ENCODE assay signal across 8 cellular contexts in genomic region chr20:47392015-47392720, GRCh38.
DNase-seq lines count a peak whose midpoint lies in the region; ATAC-seq lines count a peak whose summit lies in the region.

No MANE protein-coding gene starts in this region.

- peak; percentile 68 for ATAC-seq in HG02798 (IDR thresholded peaks at IDR 0.05; ENCODE audit: poor library complexity, unreplicated experiment)
- ATAC-seq in stimulated activated naive B cell treated with anti-CD40 and anti-IgM and Interleukin-4, amounts not matched to agents 10 μg/mL and 1 μg/mL and 100 μg/mL, for 72 hours (replicated peaks) = peak; percentile 68 to 69
- ATAC-seq in HG02642 (IDR thresholded peaks at IDR 0.05; ENCODE audit: poor library complexity, unreplicated experiment) = no peak

- peaks cover 40 to 42% of the 10 kb centered on the region in 2 donors for H3K36me3 Mint-ChIP-seq in stimulated activated naive B cell treated with anti-CD40 and anti-IgM and Interleukin-4, amounts not matched to agents 10 μg/mL and 1 μg/mL and 100 μg/mL, for 72 hours

- peaks cover 29 to 53% of the 10 kb centered on the region in 2 donors for H3K4me1 Mint-ChIP-seq in stimulated activated naive B cell treated with anti-CD40 and anti-IgM and Interleukin-4, amounts not matched to agents 10 μg/mL and 1 μg/mL and 100 μg/mL, for 72 hours

- H3K9me3 Mint-ChIP-seq in stimulated activated naive B cell treated with anti-CD40 and anti-IgM and Interleukin-4, amounts not matched to agents 10 μg/mL and 1 μg/mL and 100 μg/mL, for 72 hours = peaks cover 15 to 16% of the 10 kb centered on the region in 2 donors

- H3K27ac Mint-ChIP-seq in stimulated activated naive B cell treated with anti-CD40 and anti-IgM and Interleukin-4, amounts not matched to agents 10 μg/mL and 1 μg/mL and 100 μg/mL, for 72 hours = peak overlapping the region; percentile 95

- H3K4me3 Mint-ChIP-seq in stimulated activated naive B cell treated with anti-CD40 and anti-IgM and Interleukin-4, amounts not matched to agents 10 μg/mL and 1 μg/mL and 100 μg/mL, for 72 hours = peak overlapping the region in 1 of 2 donors; percentile 13

- DNase-seq in CMK (ENCODE audit: low read depth) (peak; percentile 84), SW480 (ENCODE audit: low spot score) (peak; percentile 89), foreskin melanocyte (peak; percentile 100), NCI-H1105 (lab: John Stamatoyannopoulos, UW) (no peak), COR-L47 (lab: John Stamatoyannopoulos, UW) (no peak)
- DNase-seq in stimulated activated naive B cell treated with anti-CD40 and anti-IgM and Interleukin-4, amounts not matched to agents 10 μg/mL and 1 μg/mL and 100 μg/mL, for 72 hours = no peak

- no peaks in the 10 kb centered on the region for H3K27me3 Mint-ChIP-seq in stimulated activated naive B cell treated with anti-CD40 and anti-IgM and Interleukin-4, amounts not matched to agents 10 μg/mL and 1 μg/mL and 100 μg/mL, for 72 hours

Comparison
In these comparisons a context has a peak if more than half of its experiments do, and no peak if none do; other contexts are left out.
1. DNase-seq: peak in CMK (single experiment), SW480 (single experiment) and foreskin melanocyte (single experiment); none in stimulated activated naive B cell treated with anti-CD40 and anti-IgM and Interleukin-4, amounts not matched to agents 10 μg/mL and 1 μg/mL and 100 μg/mL, for 72 hours (single experiment), NCI-H1105 (single experiment) and COR-L47 (single experiment).